8 cellular contexts compared by ENCODE assay signal in the genomic region with DNA sequence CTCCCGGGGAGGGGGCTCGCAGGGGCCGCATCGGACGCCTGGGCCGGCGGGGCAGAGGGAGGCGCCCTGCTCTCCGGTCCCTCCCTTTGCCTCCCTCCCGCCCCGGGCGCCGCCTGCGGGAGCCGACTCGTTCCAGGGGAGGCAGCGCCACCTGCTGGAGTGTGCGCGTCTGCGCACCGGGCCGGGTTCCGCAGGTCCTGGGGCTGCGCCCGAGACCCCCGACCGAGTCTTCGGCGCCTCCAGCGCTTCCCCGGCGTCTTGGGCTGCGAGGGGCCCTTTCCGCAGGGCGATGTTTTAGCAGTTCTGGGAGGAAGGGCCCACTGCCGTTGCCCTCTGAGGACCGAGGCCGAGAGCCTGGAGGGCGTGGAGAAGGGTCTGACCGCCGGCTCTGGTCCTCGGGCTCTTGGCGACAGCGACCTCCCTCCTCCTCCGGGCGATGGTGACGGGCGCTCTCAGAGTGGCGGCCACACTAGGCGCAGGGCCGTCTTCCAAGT.
DNase-seq lines count a peak whose midpoint lies in the region; FAIRE-seq and TF ChIP-seq lines count a peak whose summit lies in the region.

No MANE protein-coding gene starts in this region.

- peak overlapping the region; percentile 75 for H3K9ac ChIP-seq in astrocyte (ENCODE audit: low read length)

- TF ChIP-seq CTCF in Calu3 (IDR thresholded peaks at IDR 0.05; ENCODE audit: unreplicated experiment) (peak; percentile 97), HEK293 (tag by site-specific recombination; IDR thresholded peaks at IDR 0.05) (peak; percentile 97), astrocyte (IDR thresholded peaks at IDR 0.05; ENCODE audit: insufficient read depth, low read depth, low read length) (peak; percentile 51), hepatocyte (IDR thresholded peaks at IDR 0.05; ENCODE audit: poor library complexity) (peak; percentile 100), vagina (IDR thresholded peaks at IDR 0.05) (peak; percentile 98 to 99 (median 99))

- H3K27me3 ChIP-seq in astrocyte (ENCODE audit: insufficient read depth, low read length) (no peaks in the 10 kb centered on the region), hepatocyte (no peaks in the 10 kb centered on the region), vagina (no peaks in the 10 kb centered on the region)

- intact Hi-C loops in Calu3 (cut with micrococcal nuclease; ENCODE audit: unreplicated experiment): loop anchor here (2.0 kb wide), 1 partner anchor 158 kb away; no protein-coding TSS in a partner anchor
- intact Hi-C loops in vagina (cut with DNase I): loop anchor here (2.0 kb wide), 1 partner anchor 160 kb away; no protein-coding TSS in a partner anchor

- no peaks in the 10 kb centered on the region for H3K36me3 ChIP-seq in HEK293 (ENCODE audit: control insufficient read depth in 2 of 2, insufficient read depth in 1 of 2, low read length in 2 of 2)
- H3K36me3 ChIP-seq in astrocyte (ENCODE audit: insufficient read depth, low read length): no peaks in the 10 kb centered on the region
- H3K36me3 ChIP-seq in hepatocyte (replicated peaks; ENCODE audit: insufficient read depth, low read depth): no peaks in the 10 kb centered on the region
- H3K36me3 ChIP-seq in vagina: no peaks in the 10 kb centered on the region

- H3K4me1 ChIP-seq in HEK293 (ENCODE audit: control insufficient read depth, insufficient read depth, low read length) (0 out of 2 replicates have a peak, but pooled peaks cover 2% of the 10 kb centered on the region), astrocyte (ENCODE audit: insufficient read depth, low read length) (peaks cover 6% of the 10 kb centered on the region), hepatocyte (ENCODE audit: insufficient read depth) (no peaks in the 10 kb centered on the region), vagina (peaks cover 12% of the 10 kb centered on the region)

- H3K4me3 ChIP-seq in HEK293 (ENCODE audit: low read depth, low read length) (peak overlapping the region; percentile 30), astrocyte (ENCODE audit: insufficient read depth, low read depth, low read length) (peak overlapping the region; percentile 57), hepatocyte (peak overlapping the region; percentile 57), vagina (peak overlapping the region; percentile 52 to 55)

- H3K36me3 Mint-ChIP-seq in Calu3 (ENCODE audit: insufficient read depth, unreplicated experiment) (peaks cover 8% of the 10 kb centered on the region), astrocyte (ENCODE audit: low read depth, unreplicated experiment) (peaks cover 2% of the 10 kb centered on the region)

- FAIRE-seq in astrocyte (lab: Jason Lieb, UNC): no peak

- H3K27ac Mint-ChIP-seq in Calu3 (ENCODE audit: unreplicated experiment) (no peak overlapping the region), astrocyte (ENCODE audit: unreplicated experiment) (no peak overlapping the region)

- H3K79me2 ChIP-seq in astrocyte (ENCODE audit: insufficient read depth, low read length) (no peaks in the 10 kb centered on the region), hepatocyte (no peaks in the 10 kb centered on the region)

- WGBS in hepatocyte (ENCODE audit: low lambda C conversion rate, missing lambda C conversion rate): 1% methylated on average over 33 of the region's 51 CpGs

- H3K4me3 Mint-ChIP-seq in Calu3 (ENCODE audit: low read depth, unreplicated experiment): peak overlapping the region; percentile 61
- peak overlapping the region; percentile 74 for H3K4me3 Mint-ChIP-seq in astrocyte (ENCODE audit: unreplicated experiment)

- no peak for TF ChIP-seq POLR2A in vagina (IDR thresholded peaks at IDR 0.05)

- H3K4me2 ChIP-seq in astrocyte (ENCODE audit: low read length) (peak overlapping the region; percentile 97), hepatocyte (peak overlapping the region; percentile 100)

- peaks cover 9% of the 10 kb centered on the region for H3K4me1 Mint-ChIP-seq in Calu3 (ENCODE audit: low read depth, unreplicated experiment)
- peaks cover 10% of the 10 kb centered on the region for H3K4me1 Mint-ChIP-seq in astrocyte (ENCODE audit: low read depth, unreplicated experiment)

- H4K20me1 ChIP-seq in astrocyte (ENCODE audit: insufficient read depth, low read length) (no peaks in the 10 kb centered on the region), hepatocyte (ENCODE audit: insufficient read depth, poor library complexity, severe bottlenecking) (no peaks in the 10 kb centered on the region)

- H3K9me3 Mint-ChIP-seq in Calu3 (ENCODE audit: low read depth, unreplicated experiment) (no peaks in the 10 kb centered on the region), astrocyte (ENCODE audit: unreplicated experiment) (no peaks in the 10 kb centered on the region)

- CTCF ChIA-PET in Calu3 (lab: Charles Lee) (no interaction called here), HEK293 (lab: Yijun Ruan, JAX) (interaction anchor here (0.5 to 1.9 kb wide), 16 partner anchors 9 to 573 kb away, joined by 3 to 26 read pairs (median 4); no protein-coding TSS in a partner anchor)

- H3K9me3 ChIP-seq in HEK293 (ENCODE audit: control insufficient read depth, insufficient read depth, low read depth, low read length): no peaks in the 10 kb centered on the region
- H3K9me3 ChIP-seq in astrocyte (ENCODE audit: insufficient read depth, low read depth, low read length): no peaks in the 10 kb centered on the region
- no peaks in the 10 kb centered on the region for H3K9me3 ChIP-seq in hepatocyte (ENCODE audit: low read depth)
- no peaks in the 10 kb centered on the region for H3K9me3 ChIP-seq in vagina

- POLR2A ChIA-PET in HEK293 (lab: Yijun Ruan, JAX): interaction anchor here (0.6 kb wide), 1 partner anchor 176 kb away, joined by 4 read pairs; no protein-coding TSS in a partner anchor

- no TSS peak for BruUV-seq in Calu3 (replicated peaks; lab: Mats Ljungman, UMichigan)

- peak; percentile 90 for DNase-seq in Calu3
- peak; percentile 62 for DNase-seq in NCI-H2029 (lab: John Stamatoyannopoulos, UW)
- peak; percentile 92 for DNase-seq in T-helper 9 cell
- DNase-seq in astrocyte (ENCODE audit: low read depth): peak; percentile 22
- DNase-seq in hepatocyte (ENCODE audit: low spot score): peak; percentile 91
- peak; percentile 96 for DNase-seq in retina
- no peak for DNase-seq in vagina (ENCODE audit: extremely low spot score in 2 of 2)

- H3K27me3 Mint-ChIP-seq in Calu3 (ENCODE audit: unreplicated experiment): peaks cover 19% of the 10 kb centered on the region
- H3K27me3 Mint-ChIP-seq in astrocyte (ENCODE audit: low read depth, unreplicated experiment): peaks cover 17% of the 10 kb centered on the region

- H2AFZ ChIP-seq in astrocyte (ENCODE audit: low read depth, low read length) (peak overlapping the region; percentile 83), hepatocyte (peak overlapping the region; percentile 83)

- no peaks in the 10 kb centered on the region for H3K9me2 ChIP-seq in hepatocyte (replicated peaks; ENCODE audit: insufficient read depth)

- H3K27ac ChIP-seq in HEK293 (ENCODE audit: extremely low read depth, low read depth, low read length): no peak overlapping the region; the same call in 1 of the 2 replicates
- H3K27ac ChIP-seq in astrocyte (ENCODE audit: low read depth, low read length): no peak overlapping the region
- H3K27ac ChIP-seq in hepatocyte: no peak overlapping the region
- peak overlapping the region; percentile 54 for H3K27ac ChIP-seq in vagina

TF ChIP-seq in HEK293, 187 proteins besides CTCF, POLR2A, EP300 and RAD21 (continues in another document):
- TF ChIP-seq ZNF792 (tag by site-specific recombination; IDR thresholded peaks at IDR 0.05) (no peak), ZNF132 (tag by site-specific recombination; IDR thresholded peaks at IDR 0.05; ENCODE audit: borderline replicate concordance) (no peak), ZFHX2 (tag by site-specific recombination; conservative IDR thresholded peaks at IDR 0.05) (peak; percentile 29; the same call in 1 of the 2 replicates), PRDM1 (tag by site-specific recombination; IDR thresholded peaks at IDR 0.05) (no peak), KLF1 (tag by site-specific recombination; IDR thresholded peaks at IDR 0.05) (peak; percentile 74; the same call in 1 of the 2 replicates), ZNF416 (tag by site-specific recombination; IDR thresholded peaks at IDR 0.05) (no peak), ZBTB20 (tag by site-specific recombination; IDR thresholded peaks at IDR 0.05) (no peak), ZNF585B (tag by site-specific recombination; IDR thresholded peaks at IDR 0.05) (no peak), ZNF791 (tag by site-specific recombination; IDR thresholded peaks at IDR 0.05) (no peak)
- TF ChIP-seq, protein P1, sequence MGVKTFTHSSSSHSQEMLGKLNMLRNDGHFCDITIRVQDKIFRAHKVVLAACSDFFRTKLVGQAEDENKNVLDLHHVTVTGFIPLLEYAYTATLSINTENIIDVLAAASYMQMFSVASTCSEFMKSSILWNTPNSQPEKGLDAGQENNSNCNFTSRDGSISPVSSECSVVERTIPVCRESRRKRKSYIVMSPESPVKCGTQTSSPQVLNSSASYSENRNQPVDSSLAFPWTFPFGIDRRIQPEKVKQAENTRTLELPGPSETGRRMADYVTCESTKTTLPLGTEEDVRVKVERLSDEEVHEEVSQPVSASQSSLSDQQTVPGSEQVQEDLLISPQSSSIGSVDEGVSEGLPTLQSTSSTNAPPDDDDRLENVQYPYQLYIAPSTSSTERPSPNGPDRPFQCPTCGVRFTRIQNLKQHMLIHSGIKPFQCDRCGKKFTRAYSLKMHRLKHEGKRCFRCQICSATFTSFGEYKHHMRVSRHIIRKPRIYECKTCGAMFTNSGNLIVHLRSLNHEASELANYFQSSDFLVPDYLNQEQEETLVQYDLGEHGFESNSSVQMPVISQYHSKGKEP (tag by site-specific recombination; IDR thresholded peaks at IDR 0.05): no peak
- TF ChIP-seq, protein P2, sequence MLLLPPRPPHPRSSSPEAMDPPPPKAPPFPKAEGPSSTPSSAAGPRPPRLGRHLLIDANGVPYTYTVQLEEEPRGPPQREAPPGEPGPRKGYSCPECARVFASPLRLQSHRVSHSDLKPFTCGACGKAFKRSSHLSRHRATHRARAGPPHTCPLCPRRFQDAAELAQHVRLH (tag by site-specific recombination; IDR thresholded peaks at IDR 0.05): no peak

Comparison
In these comparisons a context has a peak if more than half of its experiments do, and no peak if none do; other contexts are left out.
1. DNase-seq: peak in Calu3 (single experiment), NCI-H2029 (single experiment), T-helper 9 cell (single experiment), astrocyte (single experiment), hepatocyte (single experiment) and retina (single experiment); none in vagina (0 of 2).
2. Peak in every context shown above with its lines, with median percentiles within 50 percentile points of each other: CTCF ChIP-seq and H3K4me3 ChIP-seq.